ENCODE assay signal across 33 cellular contexts in the genomic region with DNA sequence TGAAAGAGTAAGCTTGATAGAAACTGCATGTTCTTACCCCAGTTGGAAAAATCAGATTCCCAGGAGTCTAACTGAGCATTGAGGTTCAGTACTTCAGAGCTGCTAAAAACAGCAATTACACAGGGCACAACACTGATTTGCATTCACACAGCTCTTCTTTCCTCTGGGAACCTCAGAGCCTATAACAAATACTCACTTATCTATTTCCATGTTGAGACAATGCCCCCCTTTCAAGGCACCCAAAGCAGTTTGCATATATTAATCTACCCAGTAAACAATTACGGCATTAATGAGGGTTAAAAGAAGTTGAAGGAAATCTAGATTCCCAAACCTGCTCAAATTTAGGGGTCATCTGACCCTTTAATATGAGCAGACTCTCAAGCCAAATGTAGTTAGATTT.
"Had no signal": no experiment of that assay in that cellular context is flagged by ENCODE, and none has a peak within 500 bp of the region (broad histone marks: within the 10 kb centered on the region; RNA-seq: fewer than 3 reads in every experiment).

No MANE protein-coding gene starts in this region.

- H3K4me3 ChIP-seq: adrenal gland, ascending aorta, cardiac muscle cell, heart right ventricle, left lung, lower lobe of right lung, pancreas, psoas muscle, right atrium auricular region, smooth muscle cell, suprapubic skin, transverse colon had no signal

- H3K4me2 ChIP-seq: smooth muscle cell had no signal

- H3K27me3 ChIP-seq: adrenal gland, ascending aorta, cardiac muscle cell, heart right ventricle, left lung, pancreas, right atrium auricular region, suprapubic skin, transverse colon had no signal

- H3K4me1 ChIP-seq: adrenal gland, ascending aorta, heart right ventricle, left lung, lower lobe of right lung, pancreas, psoas muscle, right atrium auricular region, suprapubic skin, transverse colon had no signal

- H3K4me3 Mint-ChIP-seq: activated naive CD4-positive, alpha-beta T cell treated with anti-CD3 and anti-CD28 coated beads for 36 hours; activated naive CD8-positive, alpha-beta T cell treated with anti-CD3 and anti-CD28 coated beads for 36 hours; activated T-helper 1 cell treated with anti-CD3 and anti-CD28 coated beads, Interleukin-12 subunit alpha, Interleukin-12 subunit beta, Interleukin-2, Interleukin-4 antibody, amounts not matched to agents 30 ng/mL and 10 ng/mL and 1 ng/mL, durations not matched to agents 14 hours and 24 hours and 36 hours; brain; naive B cell; stimulated activated memory B cell treated with anti-CD40 and anti-IgM and Interleukin-4, amounts not matched to agents 10 μg/mL and 1 μg/mL and 100 μg/mL, for 72 hours; stimulated activated naive CD8-positive, alpha-beta T cell treated with anti-CD3 and anti-CD28 coated beads, Interleukin-15, amount 100 ng/mL, for 72 hours; T-helper 17 cell had no signal

- H3K36me3 Mint-ChIP-seq: activated naive CD8-positive, alpha-beta T cell treated with anti-CD3 and anti-CD28 coated beads for 36 hours; brain; stimulated activated memory B cell treated with anti-CD40 and anti-IgM and Interleukin-4, amounts not matched to agents 10 μg/mL and 1 μg/mL and 100 μg/mL, for 72 hours had no signal

- H3K36me3 ChIP-seq: adrenal gland, ascending aorta, cardiac muscle cell, heart right ventricle, left lung, lower lobe of right lung, pancreas, right atrium auricular region, suprapubic skin, transverse colon, WERI-Rb-1 had no signal

- ATAC-seq: activated CD4-positive, CD25-positive, alpha-beta regulatory T cell treated with anti-CD3 and anti-CD28 coated beads, Interleukin-2, amount 50 U/mL, for 24 hours; heart right ventricle; left lung; lower lobe of right lung; pancreas; psoas muscle; stimulated activated memory B cell treated with anti-CD40 and anti-IgM and Interleukin-4, amounts not matched to agents 10 μg/mL and 1 μg/mL and 100 μg/mL, for 72 hours; stimulated activated naive CD8-positive, alpha-beta T cell treated with anti-CD3 and anti-CD28 coated beads, Interleukin-15, amount 100 ng/mL, for 72 hours; T-helper 17 cell had no signal

- H3K27ac ChIP-seq: adrenal gland, ascending aorta, cardiac muscle cell, heart right ventricle, left lung, lower lobe of right lung, pancreas, psoas muscle, right atrium auricular region, suprapubic skin, transverse colon, WERI-Rb-1 had no signal

- H3K4me1 Mint-ChIP-seq: activated naive CD8-positive, alpha-beta T cell treated with anti-CD3 and anti-CD28 coated beads for 36 hours; naive B cell; stimulated activated memory B cell treated with anti-CD40 and anti-IgM and Interleukin-4, amounts not matched to agents 10 μg/mL and 1 μg/mL and 100 μg/mL, for 72 hours; stimulated activated naive CD8-positive, alpha-beta T cell treated with anti-CD3 and anti-CD28 coated beads, Interleukin-15, amount 100 ng/mL, for 72 hours; T-helper 17 cell had no signal

- DNase-seq: activated CD4-positive, alpha-beta T cell treated with anti-CD3 and anti-CD28 coated beads for 48 hours; activated CD4-positive, alpha-beta T cell treated with anti-CD3 and anti-CD28 coated beads, Interleukin-2, amount 50 U/mL, for 48 hours; activated CD8-positive, alpha-beta memory T cell treated with anti-CD3 and anti-CD28 coated beads, Interleukin-2, amount 50 U/mL, for 4 hours; activated effector memory CD4-positive, alpha-beta T cell treated with anti-CD3 and anti-CD28 coated beads, Interleukin-2, amount 50 U/mL, for 16 hours; activated naive CD4-positive, alpha-beta T cell treated with anti-CD3 and anti-CD28 coated beads for 36 hours; activated naive CD8-positive, alpha-beta T cell treated with anti-CD3 and anti-CD28 coated beads for 36 hours; activated T-cell treated with anti-CD3 and anti-CD28 coated beads, Interleukin-2, amount 50 U/mL, for 1 hour; adrenal gland; cortex of kidney; heart right ventricle; kidney glomerular epithelial cell; left lung; lower lobe of right lung; naive B cell; pancreas; psoas muscle; stimulated activated CD4-positive, alpha-beta T cell treated with anti-CD3 and anti-CD28 coated beads, Interleukin-1b, Interleukin-23, amount 100 ng/mL, for 48 hours; stimulated activated CD4-positive, alpha-beta T cell treated with anti-CD3 and anti-CD28 coated beads, Interleukin-4, amount 100 ng/mL, for 4 hours; stimulated activated CD8-positive, alpha-beta memory T cell treated with anti-CD3 and anti-CD28 coated beads, Interleukin-4, amount 100 ng/mL, for 48 hours; stimulated activated naive CD8-positive, alpha-beta T cell treated with anti-CD3 and anti-CD28 coated beads, Interleukin-15, amount 100 ng/mL, for 72 hours; T-helper 17 cell; T1000; transverse colon; WERI-Rb-1 had no signal

- H3K27ac Mint-ChIP-seq: activated naive CD4-positive, alpha-beta T cell treated with anti-CD3 and anti-CD28 coated beads for 36 hours; activated naive CD8-positive, alpha-beta T cell treated with anti-CD3 and anti-CD28 coated beads for 36 hours; activated T-helper 1 cell treated with anti-CD3 and anti-CD28 coated beads, Interleukin-12 subunit alpha, Interleukin-12 subunit beta, Interleukin-2, Interleukin-4 antibody, amounts not matched to agents 30 ng/mL and 10 ng/mL and 1 ng/mL, durations not matched to agents 14 hours and 24 hours and 36 hours; naive B cell; stimulated activated memory B cell treated with anti-CD40 and anti-IgM and Interleukin-4, amounts not matched to agents 10 μg/mL and 1 μg/mL and 100 μg/mL, for 72 hours; stimulated activated naive CD8-positive, alpha-beta T cell treated with anti-CD3 and anti-CD28 coated beads, Interleukin-15, amount 100 ng/mL, for 72 hours; T-helper 17 cell had no signal
